26 cellular contexts compared by ENCODE assay signal in genomic region chr19:48195106-48195830, GRCh38.
"Had no signal": no experiment of that assay in that cellular context is flagged by ENCODE, and none has a peak within 500 bp of the region (broad histone marks: within the 10 kb centered on the region; RNA-seq: fewer than 3 reads in every experiment).

No MANE protein-coding gene starts in this region.

- H3K9me3 Mint-ChIP-seq: activated CD4-positive, alpha-beta memory T cell treated with anti-CD3 and anti-CD28 coated beads for 36 hours; activated CD4-positive, alpha-beta T cell treated with anti-CD3 and anti-CD28 coated beads, Interleukin-2, amount 10 ng/mL, durations not matched to agents 24 days and 14 days; activated naive CD8-positive, alpha-beta T cell treated with anti-CD3 and anti-CD28 coated beads for 36 hours; dendritic cell treated with granulocyte-macrophage colony-stimulating factor and Interleukin-4, amounts not matched to agents 40 ng/mL and 50 ng/mL, for 4 days; neural progenitor cell; T-helper 2 cell treated with Interferon-gamma antibody and Interleukin-4, amounts not matched to agents 5 μg/mL and 100 μg/mL, for 36 hours had no signal

- H3K4me1 ChIP-seq: neural progenitor cell, parathyroid adenoma, psoas muscle, tibial artery had no signal

- H3K4me2 ChIP-seq: neural progenitor cell, smooth muscle cell had no signal

- H3K27ac Mint-ChIP-seq: activated CD4-positive, alpha-beta memory T cell treated with anti-CD3 and anti-CD28 coated beads for 36 hours; activated CD4-positive, alpha-beta T cell treated with anti-CD3 and anti-CD28 coated beads, Interleukin-2, amount 10 ng/mL, durations not matched to agents 24 days and 14 days; activated naive CD8-positive, alpha-beta T cell treated with anti-CD3 and anti-CD28 coated beads for 36 hours; dendritic cell treated with granulocyte-macrophage colony-stimulating factor and Interleukin-4, amounts not matched to agents 40 ng/mL and 50 ng/mL, for 4 days; endodermal cell had no signal

- H2AFZ ChIP-seq: neural progenitor cell, parathyroid adenoma had no signal

- H3K79me2 ChIP-seq: parathyroid adenoma had no signal

- H3K4me1 Mint-ChIP-seq: endodermal cell had no signal

- DNase-seq: activated CD4-positive, alpha-beta memory T cell treated with anti-CD3 and anti-CD28 coated beads for 36 hours; activated CD4-positive, alpha-beta T cell treated with anti-CD3 and anti-CD28 coated beads, Interleukin-2, amount 10 ng/mL, durations not matched to agents 24 days and 14 days; activated CD8-positive, alpha-beta memory T cell treated with anti-CD3 and anti-CD28 coated beads, Interleukin-2, amount 50 U/mL, for 48 hours; activated naive CD4-positive, alpha-beta T cell; activated naive CD8-positive, alpha-beta T cell treated with anti-CD3 and anti-CD28 coated beads for 36 hours; amniotic stem cell; esophagus squamous epithelium; foreskin melanocyte; left ventricle myocardium inferior; naive thymus-derived CD4-positive, alpha-beta T cell; occipital lobe; psoas muscle; stimulated activated CD4-positive, alpha-beta T cell treated with anti-CD3 and anti-CD28 coated beads, Interleukin-1b, Interleukin-23, amount 100 ng/mL, for 48 hours; stimulated activated CD4-positive, alpha-beta T cell treated with anti-CD3 and anti-CD28 coated beads, Interleukin-4, amount 100 ng/mL, for 4 hours; stimulated activated CD8-positive, alpha-beta memory T cell treated with anti-CD3 and anti-CD28 coated beads, Interleukin-4, amount 100 ng/mL, for 48 hours; T-helper 1 cell had no signal

- H3K9me3 ChIP-seq: esophagus squamous epithelium, left ventricle myocardium inferior, psoas muscle, suprapubic skin, tibial artery had no signal

- H3K27ac ChIP-seq: epithelial cell of prostate, esophagus squamous epithelium, left ventricle myocardium inferior, neural progenitor cell, parathyroid adenoma, psoas muscle, suprapubic skin, tibial artery had no signal

- H3K4me3 Mint-ChIP-seq: activated CD4-positive, alpha-beta memory T cell treated with anti-CD3 and anti-CD28 coated beads for 36 hours; activated CD4-positive, alpha-beta T cell treated with anti-CD3 and anti-CD28 coated beads, Interleukin-2, amount 10 ng/mL, durations not matched to agents 24 days and 14 days; activated naive CD8-positive, alpha-beta T cell treated with anti-CD3 and anti-CD28 coated beads for 36 hours; dendritic cell treated with granulocyte-macrophage colony-stimulating factor and Interleukin-4, amounts not matched to agents 40 ng/mL and 50 ng/mL, for 4 days; endodermal cell; neural progenitor cell; T-helper 2 cell treated with Interferon-gamma antibody and Interleukin-4, amounts not matched to agents 5 μg/mL and 100 μg/mL, for 36 hours had no signal

- ATAC-seq: activated CD4-positive, CD25-positive, alpha-beta regulatory T cell treated with anti-CD3 and anti-CD28 coated beads, Interleukin-2, amount 50 U/mL, for 24 hours; naive thymus-derived CD4-positive, alpha-beta T cell; psoas muscle had no signal

- H3K9ac ChIP-seq: neural progenitor cell, parathyroid adenoma had no signal

- H3K27me3 ChIP-seq: neural progenitor cell, suprapubic skin, tibial artery had no signal

- H3K27me3 Mint-ChIP-seq: activated CD4-positive, alpha-beta T cell treated with anti-CD3 and anti-CD28 coated beads, Interleukin-2, amount 10 ng/mL, durations not matched to agents 24 days and 14 days; dendritic cell treated with granulocyte-macrophage colony-stimulating factor and Interleukin-4, amounts not matched to agents 40 ng/mL and 50 ng/mL, for 4 days; naive thymus-derived CD4-positive, alpha-beta T cell had no signal
